8 cellular contexts compared by ENCODE assay signal in genomic region chr4:186037692-186038658, GRCh38. TPM values are rescaled to one million over a fixed set of nuclear protein-coding genes. Genes with fewer than 3 reads are reported as not detected.
DNase-seq lines count a peak whose midpoint lies in the region; ATAC-seq and TF ChIP-seq lines count a peak whose summit lies in the region.

No MANE protein-coding gene starts in this region.

- no peak overlapping the region for H3K27ac ChIP-seq in Panc1 (ENCODE audit: low read length)
- no peak overlapping the region for H3K27ac ChIP-seq in colonic mucosa
- H3K27ac ChIP-seq in left lung, result no peak overlapping the region
- H3K27ac ChIP-seq in upper lobe of left lung, result no peak overlapping the region

- CTCF ChIA-PET in Panc1 (lab: Charles Lee), result interaction anchor here (0.6 to 1.7 kb wide), 5 partner anchors 232 to 501 kb away, joined by 3 to 7 read pairs (median 3); no protein-coding TSS in a partner anchor

- H3K36me3 ChIP-seq in Panc1 (ENCODE audit: control insufficient read depth, insufficient read depth, low read length) (no peaks in the 10 kb centered on the region), colonic mucosa (no peaks in the 10 kb centered on the region), left lung (no peaks in the 10 kb centered on the region), upper lobe of left lung (no peaks in the 10 kb centered on the region)

- POLR2A ChIA-PET in Panc1 (lab: Charles Lee), result interaction anchor here (0.6 kb wide), 1 partner anchor 611 kb away, joined by 6 read pairs; no protein-coding TSS in a partner anchor

- H3K9ac ChIP-seq in colonic mucosa (ENCODE audit: low read depth in 2 of 2, low read length in 2 of 2), result no peak overlapping the region

- no TSS peak for BruUV-seq in Panc1 (replicated peaks; lab: Mats Ljungman, UMichigan)

- no peak for TF ChIP-seq POLR2A in upper lobe of left lung (IDR thresholded peaks at IDR 0.05)

- H3K4me3 ChIP-seq in Panc1 (ENCODE audit: low read depth in 2 of 2, low read length in 2 of 2), result no peak overlapping the region
- no peak overlapping the region for H3K4me3 ChIP-seq in colonic mucosa
- H3K4me3 ChIP-seq in left lung, result no peak overlapping the region
- H3K4me3 ChIP-seq in upper lobe of left lung, result no peak overlapping the region

- H3K4me1 ChIP-seq in Panc1 (ENCODE audit: control insufficient read depth, insufficient read depth, low read length) (peaks cover 4% of the 10 kb centered on the region; the same call in 1 of the 2 replicates), colonic mucosa (no peaks in the 10 kb centered on the region), left lung (peaks cover 0 to 7% of the 10 kb centered on the region in 2 donors), upper lobe of left lung (peaks cover 0 to 13% (median 9%) of the 10 kb centered on the region in 4 donors)

- H3K27me3 ChIP-seq in Panc1 (ENCODE audit: control insufficient read depth, insufficient read depth, low read length) (no peaks in the 10 kb centered on the region), colonic mucosa (no peaks in the 10 kb centered on the region), left lung (peaks cover 0 to 6% of the 10 kb centered on the region in 2 donors), upper lobe of left lung (no peaks in the 10 kb centered on the region)

- ATAC-seq in GM19351 (IDR thresholded peaks at IDR 0.05; ENCODE audit: unreplicated experiment) (peak; percentile 83), Panc1 (peak; percentile 87), left lung (peak; percentile 89), upper lobe of left lung (ENCODE audit: low FRiP score in 2 of 2) (peak; percentile 90 to 93)
- ATAC-seq in activated CD4-positive, CD25-positive, alpha-beta regulatory T cell treated with anti-CD3 and anti-CD28 coated beads, Interleukin-2, amount 50 U/mL, for 24 hours, result no peak

- H3K9me3 ChIP-seq in Panc1 (ENCODE audit: control insufficient read depth, insufficient read depth, low read depth, low read length) (no peaks in the 10 kb centered on the region), colonic mucosa (no peaks in the 10 kb centered on the region), left lung (no peaks in the 10 kb centered on the region), upper lobe of left lung (no peaks in the 10 kb centered on the region)

- 28 to 29% methylated on average over 12 of the region's 12 CpGs for WGBS in upper lobe of left lung, 2 donors

- TF ChIP-seq EP300 in upper lobe of left lung (IDR thresholded peaks at IDR 0.05), result no peak

- intact Hi-C loops in Panc1 (cut with micrococcal nuclease; ENCODE audit: unreplicated experiment) (loop anchor here (5.0 kb wide), 1 partner anchor 396 kb away; no protein-coding TSS in a partner anchor), colonic mucosa (cut with DNase I) (loop anchor here (5.0 kb wide), 1 partner anchor 401 kb away; no protein-coding TSS in a partner anchor), left lung (cut with DNase I) (loop anchor here in 1 of 2 donors (5.0 kb wide), 1 partner anchor 401 kb away; no protein-coding TSS in a partner anchor)

- peak; percentile 68 for TF ChIP-seq CTCF in Panc1 (IDR thresholded peaks at IDR 0.05)
- peak; percentile 49 for TF ChIP-seq CTCF in colonic mucosa (IDR thresholded peaks at IDR 0.05)
- peak; percentile 64 to 83 for TF ChIP-seq CTCF in left lung (IDR thresholded peaks at IDR 0.05)
- TF ChIP-seq CTCF in upper lobe of left lung (IDR thresholded peaks at IDR 0.05), result peak; percentile 74 to 92 (median 84)

- DNase-seq in DMS53 (lab: John Stamatoyannopoulos, UW) (peak; percentile 70), HS-5 (ENCODE audit: low read depth) (peak; percentile 32), Panc1 (ENCODE audit: low read depth, low spot score) (peak; percentile 51), colonic mucosa (peak; percentile 61), left lung (no peak), upper lobe of left lung (no peak)

- in situ Hi-C loops in Panc1 (cut with HindIII; ENCODE audit: low pct_unique_long_range_greater_than_20kb, low sequenced_read_pairs), result no loop called here

RNA-seq across cellular contexts. Expression of gene TLR3, which starts 31.0 kb away (rescaled TPM):
- 0.41 TPM for total RNA-seq in Panc1 (2021; ENCODE audit: unreplicated experiment)
- polyA plus RNA-seq in Panc1 (2012; ENCODE audit: insufficient read length), result 0.08 TPM
- 10 to 100 TPM; 13.6 to 48.6 TPM for total RNA-seq in colonic mucosa
- total RNA-seq in left lung, result 10 to 100 TPM; 24.6 to 44.2 TPM
- 10 to 100 TPM in 4 of 6 donors, 1 to 10 TPM in 2; 1.9 to 20.0 (median 14.4) TPM for total RNA-seq in upper lobe of left lung

Comparison
In these comparisons a context has a peak if more than half of its experiments do, and no peak if none do; other contexts are left out.
1. DNase-seq: peak in DMS53 (single experiment), HS-5 (single experiment), Panc1 (single experiment) and colonic mucosa (single experiment); none in left lung (0 of 2) and upper lobe of left lung (0 of 2).
2. ATAC-seq: peak in GM19351 (single experiment), Panc1 (single experiment), left lung (single experiment) and upper lobe of left lung (2 of 2); none in activated CD4-positive, CD25-positive, alpha-beta regulatory T cell treated with anti-CD3 and anti-CD28 coated beads, Interleukin-2, amount 50 U/mL, for 24 hours (0 of 2).
3. Peak in every context shown above with its lines, with median percentiles within 50 percentile points of each other: CTCF ChIP-seq.